ENCODE assay signal across 1 cellular context in genomic region chr2:151334082-151334815, GRCh38.
TF ChIP-seq lines count a peak whose summit lies in the region.

No MANE protein-coding gene starts in this region.

TF ChIP-seq in GM23338, 12 proteins besides CTCF, POLR2A, EP300 and RAD21:
- TF ChIP-seq, protein P1, sequence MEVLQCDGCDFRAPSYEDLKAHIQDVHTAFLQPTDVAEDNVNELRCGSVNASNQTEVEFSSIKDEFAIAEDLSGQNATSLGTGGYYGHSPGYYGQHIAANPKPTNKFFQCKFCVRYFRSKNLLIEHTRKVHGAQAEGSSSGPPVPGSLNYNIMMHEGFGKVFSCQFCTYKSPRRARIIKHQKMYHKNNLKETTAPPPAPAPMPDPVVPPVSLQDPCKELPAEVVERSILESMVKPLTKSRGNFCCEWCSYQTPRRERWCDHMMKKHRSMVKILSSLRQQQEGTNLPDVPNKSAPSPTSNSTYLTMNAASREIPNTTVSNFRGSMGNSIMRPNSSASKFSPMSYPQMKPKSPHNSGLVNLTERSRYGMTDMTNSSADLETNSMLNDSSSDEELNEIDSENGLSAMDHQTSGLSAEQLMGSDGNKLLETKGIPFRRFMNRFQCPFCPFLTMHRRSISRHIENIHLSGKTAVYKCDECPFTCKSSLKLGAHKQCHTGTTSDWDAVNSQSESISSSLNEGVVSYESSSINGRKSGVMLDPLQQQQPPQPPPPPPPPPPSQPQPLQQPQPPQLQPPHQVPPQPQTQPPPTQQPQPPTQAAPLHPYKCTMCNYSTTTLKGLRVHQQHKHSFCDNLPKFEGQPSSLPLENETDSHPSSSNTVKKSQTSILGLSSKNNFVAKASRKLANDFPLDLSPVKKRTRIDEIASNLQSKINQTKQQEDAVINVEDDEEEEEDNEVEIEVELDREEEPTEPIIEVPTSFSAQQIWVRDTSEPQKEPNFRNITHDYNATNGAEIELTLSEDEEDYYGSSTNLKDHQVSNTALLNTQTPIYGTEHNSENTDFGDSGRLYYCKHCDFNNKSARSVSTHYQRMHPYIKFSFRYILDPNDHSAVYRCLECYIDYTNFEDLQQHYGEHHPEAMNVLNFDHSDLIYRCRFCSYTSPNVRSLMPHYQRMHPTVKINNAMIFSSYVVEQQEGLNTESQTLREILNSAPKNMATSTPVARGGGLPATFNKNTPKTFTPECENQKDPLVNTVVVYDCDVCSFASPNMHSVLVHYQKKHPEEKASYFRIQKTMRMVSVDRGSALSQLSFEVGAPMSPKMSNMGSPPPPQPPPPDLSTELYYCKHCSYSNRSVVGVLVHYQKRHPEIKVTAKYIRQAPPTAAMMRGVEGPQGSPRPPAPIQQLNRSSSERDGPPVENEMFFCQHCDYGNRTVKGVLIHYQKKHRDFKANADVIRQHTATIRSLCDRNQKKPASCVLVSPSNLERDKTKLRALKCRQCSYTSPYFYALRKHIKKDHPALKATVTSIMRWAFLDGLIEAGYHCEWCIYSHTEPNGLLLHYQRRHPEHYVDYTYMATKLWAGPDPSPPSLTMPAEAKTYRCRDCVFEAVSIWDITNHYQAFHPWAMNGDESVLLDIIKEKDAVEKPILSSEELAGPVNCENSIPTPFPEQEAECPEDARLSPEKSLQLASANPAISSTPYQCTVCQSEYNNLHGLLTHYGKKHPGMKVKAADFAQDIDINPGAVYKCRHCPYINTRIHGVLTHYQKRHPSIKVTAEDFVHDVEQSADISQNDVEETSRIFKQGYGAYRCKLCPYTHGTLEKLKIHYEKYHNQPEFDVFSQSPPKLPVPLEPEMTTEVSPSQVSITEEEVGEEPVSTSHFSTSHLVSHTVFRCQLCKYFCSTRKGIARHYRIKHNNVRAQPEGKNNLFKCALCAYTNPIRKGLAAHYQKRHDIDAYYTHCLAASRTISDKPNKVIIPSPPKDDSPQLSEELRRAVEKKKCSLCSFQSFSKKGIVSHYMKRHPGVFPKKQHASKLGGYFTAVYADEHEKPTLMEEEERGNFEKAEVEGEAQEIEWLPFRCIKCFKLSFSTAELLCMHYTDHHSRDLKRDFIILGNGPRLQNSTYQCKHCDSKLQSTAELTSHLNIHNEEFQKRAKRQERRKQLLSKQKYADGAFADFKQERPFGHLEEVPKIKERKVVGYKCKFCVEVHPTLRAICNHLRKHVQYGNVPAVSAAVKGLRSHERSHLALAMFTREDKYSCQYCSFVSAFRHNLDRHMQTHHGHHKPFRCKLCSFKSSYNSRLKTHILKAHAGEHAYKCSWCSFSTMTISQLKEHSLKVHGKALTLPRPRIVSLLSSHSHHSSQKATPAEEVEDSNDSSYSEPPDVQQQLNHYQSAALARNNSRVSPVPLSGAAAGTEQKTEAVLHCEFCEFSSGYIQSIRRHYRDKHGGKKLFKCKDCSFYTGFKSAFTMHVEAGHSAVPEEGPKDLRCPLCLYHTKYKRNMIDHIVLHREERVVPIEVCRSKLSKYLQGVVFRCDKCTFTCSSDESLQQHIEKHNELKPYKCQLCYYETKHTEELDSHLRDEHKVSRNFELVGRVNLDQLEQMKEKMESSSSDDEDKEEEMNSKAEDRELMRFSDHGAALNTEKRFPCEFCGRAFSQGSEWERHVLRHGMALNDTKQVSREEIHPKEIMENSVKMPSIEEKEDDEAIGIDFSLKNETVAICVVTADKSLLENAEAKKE (CRISPR knock-in tag; IDR thresholded peaks at IDR 0.05): no peak
- TF ChIP-seq CREB1 (CRISPR knock-in tag; IDR thresholded peaks at IDR 0.05; ENCODE audit: low read depth) (no peak), ZNF114 (CRISPR knock-in tag; IDR thresholded peaks at IDR 0.05) (no peak), STAT1 (IDR thresholded peaks at IDR 0.05; ENCODE audit: unreplicated experiment) (no peak), EZH2phosphoT487 (IDR thresholded peaks at IDR 0.05; ENCODE audit: unreplicated experiment) (no peak), POLR2AphosphoS5 (IDR thresholded peaks at IDR 0.05; ENCODE audit: low read depth) (no peak), NANOG (IDR thresholded peaks at IDR 0.05; ENCODE audit: borderline replicate concordance) (no peak), ZNF331 (CRISPR knock-in tag; IDR thresholded peaks at IDR 0.05; ENCODE audit: low read depth) (no peak), JUNB (IDR thresholded peaks at IDR 0.05; ENCODE audit: unreplicated experiment) (no peak), EZH2 (IDR thresholded peaks at IDR 0.05; ENCODE audit: low read depth, unreplicated experiment) (no peak)
- TF ChIP-seq, protein P2, sequence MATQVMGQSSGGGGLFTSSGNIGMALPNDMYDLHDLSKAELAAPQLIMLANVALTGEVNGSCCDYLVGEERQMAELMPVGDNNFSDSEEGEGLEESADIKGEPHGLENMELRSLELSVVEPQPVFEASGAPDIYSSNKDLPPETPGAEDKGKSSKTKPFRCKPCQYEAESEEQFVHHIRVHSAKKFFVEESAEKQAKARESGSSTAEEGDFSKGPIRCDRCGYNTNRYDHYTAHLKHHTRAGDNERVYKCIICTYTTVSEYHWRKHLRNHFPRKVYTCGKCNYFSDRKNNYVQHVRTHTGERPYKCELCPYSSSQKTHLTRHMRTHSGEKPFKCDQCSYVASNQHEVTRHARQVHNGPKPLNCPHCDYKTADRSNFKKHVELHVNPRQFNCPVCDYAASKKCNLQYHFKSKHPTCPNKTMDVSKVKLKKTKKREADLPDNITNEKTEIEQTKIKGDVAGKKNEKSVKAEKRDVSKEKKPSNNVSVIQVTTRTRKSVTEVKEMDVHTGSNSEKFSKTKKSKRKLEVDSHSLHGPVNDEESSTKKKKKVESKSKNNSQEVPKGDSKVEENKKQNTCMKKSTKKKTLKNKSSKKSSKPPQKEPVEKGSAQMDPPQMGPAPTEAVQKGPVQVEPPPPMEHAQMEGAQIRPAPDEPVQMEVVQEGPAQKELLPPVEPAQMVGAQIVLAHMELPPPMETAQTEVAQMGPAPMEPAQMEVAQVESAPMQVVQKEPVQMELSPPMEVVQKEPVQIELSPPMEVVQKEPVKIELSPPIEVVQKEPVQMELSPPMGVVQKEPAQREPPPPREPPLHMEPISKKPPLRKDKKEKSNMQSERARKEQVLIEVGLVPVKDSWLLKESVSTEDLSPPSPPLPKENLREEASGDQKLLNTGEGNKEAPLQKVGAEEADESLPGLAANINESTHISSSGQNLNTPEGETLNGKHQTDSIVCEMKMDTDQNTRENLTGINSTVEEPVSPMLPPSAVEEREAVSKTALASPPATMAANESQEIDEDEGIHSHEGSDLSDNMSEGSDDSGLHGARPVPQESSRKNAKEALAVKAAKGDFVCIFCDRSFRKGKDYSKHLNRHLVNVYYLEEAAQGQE (IDR thresholded peaks at IDR 0.05; ENCODE audit: unreplicated experiment): no peak
- TF ChIP-seq, protein P3, sequence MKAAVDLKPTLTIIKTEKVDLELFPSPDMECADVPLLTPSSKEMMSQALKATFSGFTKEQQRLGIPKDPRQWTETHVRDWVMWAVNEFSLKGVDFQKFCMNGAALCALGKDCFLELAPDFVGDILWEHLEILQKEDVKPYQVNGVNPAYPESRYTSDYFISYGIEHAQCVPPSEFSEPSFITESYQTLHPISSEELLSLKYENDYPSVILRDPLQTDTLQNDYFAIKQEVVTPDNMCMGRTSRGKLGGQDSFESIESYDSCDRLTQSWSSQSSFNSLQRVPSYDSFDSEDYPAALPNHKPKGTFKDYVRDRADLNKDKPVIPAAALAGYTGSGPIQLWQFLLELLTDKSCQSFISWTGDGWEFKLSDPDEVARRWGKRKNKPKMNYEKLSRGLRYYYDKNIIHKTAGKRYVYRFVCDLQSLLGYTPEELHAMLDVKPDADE (IDR thresholded peaks at IDR 0.05): no peak
